ENCODE assay signal across 4 cellular contexts in genomic region chr16:31581065-31581464, GRCh38. TPM values are rescaled to one million over a fixed set of nuclear protein-coding genes. Genes with fewer than 3 reads are reported as not detected.
"Had no signal": no experiment of that assay in that cellular context is flagged by ENCODE, and none has a peak within 500 bp of the region (broad histone marks: within the 10 kb centered on the region; RNA-seq: fewer than 3 reads in every experiment).

No MANE protein-coding gene starts in this region.

RNA-seq across cellular contexts. Expression of gene AHSP, which starts 53.4 kb away (rescaled TPM):
- total RNA-seq: LHCN-M2, M059J, MCF 10A, NCI-H460 had no signal
